13 cellular contexts compared by ENCODE assay signal in the genomic region with DNA sequence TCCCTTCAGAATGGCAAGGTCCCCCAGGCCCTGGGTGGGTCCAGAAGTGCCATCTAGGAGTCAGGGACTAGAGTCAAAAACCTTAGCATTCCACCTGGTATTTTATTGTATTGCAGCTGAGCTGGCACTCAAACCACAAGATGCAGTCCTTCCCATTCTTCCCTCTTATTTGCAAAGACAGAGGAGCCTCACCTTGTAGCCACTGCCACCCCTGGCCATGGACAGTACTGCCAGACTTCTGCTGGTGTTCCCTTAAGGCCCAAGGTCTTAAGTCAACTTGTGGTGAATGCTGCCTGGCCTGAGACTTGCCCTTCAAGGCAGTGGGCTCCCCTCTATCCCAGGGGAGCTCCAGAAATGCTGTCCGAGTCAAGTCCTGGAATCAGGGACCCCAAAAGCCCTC. TPM values are rescaled to one million over a fixed set of nuclear protein-coding genes. Genes with fewer than 3 reads are reported as not detected.
A peak's percentile ranks its signal among the peaks of the same experiment; 100 is the strongest.
DNase-seq lines count a peak whose midpoint lies in the region; ATAC-seq and TF ChIP-seq lines count a peak whose summit lies in the region.
"Had no signal": no experiment of that assay in that cellular context is flagged by ENCODE, and none has a peak within 500 bp of the region (broad histone marks: within the 10 kb centered on the region; RNA-seq: fewer than 3 reads in every experiment).

No MANE protein-coding gene starts in this region.

- H3K27ac Mint-ChIP-seq in natural killer cell = no peak overlapping the region

- intact Hi-C loops in esophagus squamous epithelium (cut with DNase I) = loop anchor here (10.0 kb wide), 1 partner anchor 168 kb away; no protein-coding TSS in a partner anchor
- intact Hi-C loops in upper lobe of right lung (cut with DNase I) = no loop called here
- intact Hi-C loops in natural killer cell (cut with micrococcal nuclease) = no loop called here
- intact Hi-C loops in psoas muscle (cut with DNase I) = no loop called here

- WGBS in SK-N-SH (ENCODE audit: low lambda C conversion rate) = 43% methylated on average over 1 of the region's 1 CpG
- 100% methylated on average over 1 of the region's 1 CpG for WGBS in esophagus squamous epithelium, 2 donors
- 78 to 87% (median 83%) methylated on average over 1 of the region's 1 CpG for WGBS in psoas muscle, 3 donors

- POLR2A ChIA-PET in SK-N-SH (lab: Yijun Ruan, JAX) = no interaction called here

- no peaks in the 10 kb centered on the region for H3K79me2 ChIP-seq in SK-N-SH (ENCODE audit: insufficient read depth)
- H3K79me2 ChIP-seq in OCI-LY3 (ENCODE audit: low read length) = no peaks in the 10 kb centered on the region

- H3K36me3 Mint-ChIP-seq in natural killer cell = peaks cover 9% of the 10 kb centered on the region

- no peak overlapping the region for H3K4me3 Mint-ChIP-seq in natural killer cell

- H3F3A ChIP-seq in SK-N-SH (replicated peaks; ENCODE audit: insufficient read depth) = no peaks in the 10 kb centered on the region

- TF ChIP-seq RAD21 in SK-N-SH (IDR thresholded peaks at IDR 0.05; ENCODE audit: low read length) = no peak

- H3K4me3 ChIP-seq in SK-N-SH (ENCODE audit: low read depth in 2 of 2, low read length in 1 of 2) (no peak overlapping the region), OCI-LY3 (ENCODE audit: low read length) (no peak overlapping the region), esophagus squamous epithelium (no peak overlapping the region), upper lobe of right lung (no peak overlapping the region), psoas muscle (no peak overlapping the region)
- H3K4me3 ChIP-seq: ascending aorta, smooth muscle cell had no signal

- no peak overlapping the region for H3K9ac ChIP-seq in SK-N-SH
- no peak overlapping the region for H3K9ac ChIP-seq in OCI-LY3 (ENCODE audit: low read length)

- TF ChIP-seq CTCF in SK-N-SH (IDR thresholded peaks at IDR 0.05) (peak; percentile 11; the same call in 1 of the 2 replicates), OCI-LY3 (IDR thresholded peaks at IDR 0.05; ENCODE audit: low read depth, low read length) (0 out of 2 replicates have a peak, but pooled peaks have one; percentile 8), esophagus squamous epithelium (IDR thresholded peaks at IDR 0.05) (peak in 4 of 6 experiments; percentile 19 to 56 (median 27)), upper lobe of right lung (IDR thresholded peaks at IDR 0.05) (no peak), natural killer cell (IDR thresholded peaks at IDR 0.05) (no peak), psoas muscle (IDR thresholded peaks at IDR 0.05) (no peak)

- H3K4me1 ChIP-seq in SK-N-SH (ENCODE audit: control insufficient read depth in 1 of 2, insufficient read depth in 2 of 2, low read depth in 1 of 2, low read length in 1 of 2) = no peaks in the 10 kb centered on the region
- no peaks in the 10 kb centered on the region for H3K4me1 ChIP-seq in OCI-LY3 (ENCODE audit: low read length)
- peaks cover 0 to 9% (median 3%) of the 10 kb centered on the region in 3 donors for H3K4me1 ChIP-seq in esophagus squamous epithelium
- no peaks in the 10 kb centered on the region for H3K4me1 ChIP-seq in upper lobe of right lung
- no peaks in the 10 kb centered on the region for H3K4me1 ChIP-seq in psoas muscle
- H3K4me1 ChIP-seq: ascending aorta had no signal

- ATAC-seq in SK-N-SH treated with all-trans-retinoic acid at 6 μM for 48 hours (no peak), upper lobe of right lung (peak; percentile 42), natural killer cell (no peak), psoas muscle (no peak)

- H3K4me1 Mint-ChIP-seq in natural killer cell = peaks cover 0 to 16% of the 10 kb centered on the region in 2 donors

- no peak for DNase-seq in SK-N-SH
- no peak for DNase-seq in esophagus squamous epithelium (lab: John Stamatoyannopoulos, UW)
- DNase-seq in upper lobe of right lung = no peak
- no peak for DNase-seq in inferior parietal cortex (ENCODE audit: extremely low spot score)
- DNase-seq in natural killer cell = no peak
- no peak for DNase-seq in psoas muscle
- DNase-seq: foreskin melanocyte, NCI-H1092 had no signal

- H4K20me1 ChIP-seq in SK-N-SH (ENCODE audit: insufficient read depth) (no peaks in the 10 kb centered on the region), OCI-LY3 (ENCODE audit: insufficient read depth, low read length) (no peaks in the 10 kb centered on the region)

- H3K4me2 ChIP-seq in SK-N-SH (no peak overlapping the region), OCI-LY3 (ENCODE audit: low read length) (no peak overlapping the region)
- H3K4me2 ChIP-seq: smooth muscle cell had no signal

- H3K9me2 ChIP-seq in SK-N-SH = no peaks in the 10 kb centered on the region

- peaks cover 0 to 5% of the 10 kb centered on the region in 2 donors for H3K9me3 Mint-ChIP-seq in natural killer cell

- TF ChIP-seq EP300 in SK-N-SH (IDR thresholded peaks at IDR 0.05; ENCODE audit: borderline replicate concordance in 1 of 2, low read depth in 1 of 2, low read length in 1 of 2) = no peak

- H3K36me3 ChIP-seq in SK-N-SH (replicated peaks in 1 of 2; ENCODE audit: control insufficient read depth in 1 of 2, insufficient read depth in 2 of 2, low read length in 1 of 2) (no peaks in the 10 kb centered on the region), OCI-LY3 (replicated peaks; ENCODE audit: low read depth, low read length) (no peaks in the 10 kb centered on the region), esophagus squamous epithelium (peaks cover 0 to 4% (median 0%) of the 10 kb centered on the region in 3 donors), upper lobe of right lung (no peaks in the 10 kb centered on the region), psoas muscle (ENCODE audit: insufficient read depth in 1 of 2, low read depth in 1 of 2) (no peaks in the 10 kb centered on the region)
- H3K36me3 ChIP-seq: ascending aorta had no signal

- H2AFZ ChIP-seq in SK-N-SH (ENCODE audit: low read depth) (no peak overlapping the region), OCI-LY3 (ENCODE audit: low read depth, low read length) (no peak overlapping the region)

- no peaks in the 10 kb centered on the region for H3K27me3 ChIP-seq in SK-N-SH (ENCODE audit: insufficient read depth)
- no peaks in the 10 kb centered on the region for H3K27me3 ChIP-seq in OCI-LY3 (ENCODE audit: low read depth, low read length)
- H3K27me3 ChIP-seq in esophagus squamous epithelium = no peaks in the 10 kb centered on the region
- H3K27me3 ChIP-seq in upper lobe of right lung = no peaks in the 10 kb centered on the region
- no peaks in the 10 kb centered on the region for H3K27me3 ChIP-seq in psoas muscle (ENCODE audit: insufficient read depth in 3 of 3, low read length in 2 of 3)
- H3K27me3 ChIP-seq: ascending aorta had no signal

- H3K27ac ChIP-seq in SK-N-SH (ENCODE audit: low read depth in 2 of 2, low read length in 1 of 2) = no peak overlapping the region
- no peak overlapping the region for H3K27ac ChIP-seq in OCI-LY3 (ENCODE audit: low read length)
- H3K27ac ChIP-seq in esophagus squamous epithelium = no peak overlapping the region
- no peak overlapping the region for H3K27ac ChIP-seq in upper lobe of right lung
- no peak overlapping the region for H3K27ac ChIP-seq in psoas muscle
- H3K27ac ChIP-seq: ascending aorta had no signal

- CTCF ChIA-PET in SK-N-SH (lab: Yijun Ruan, JAX) = no interaction called here

- TF ChIP-seq POLR2A in esophagus squamous epithelium (IDR thresholded peaks at IDR 0.05) = no peak

- peaks cover 8 to 12% of the 10 kb centered on the region in 2 donors for H3K27me3 Mint-ChIP-seq in natural killer cell (ENCODE audit: low read depth in 2 of 2)

- H3K9me3 ChIP-seq in SK-N-SH (no peaks in the 10 kb centered on the region), OCI-LY3 (ENCODE audit: insufficient read depth, low read length) (no peaks in the 10 kb centered on the region), esophagus squamous epithelium (peaks cover 0 to 21% (median 17%) of the 10 kb centered on the region in 3 donors), upper lobe of right lung (no peaks in the 10 kb centered on the region), psoas muscle (no peaks in the 10 kb centered on the region)

TF ChIP-seq in SK-N-SH, 30 proteins besides CTCF, POLR2A, EP300 and RAD21:
- TF ChIP-seq FOSL2 (IDR thresholded peaks at IDR 0.05; ENCODE audit: borderline replicate concordance, low read depth) = no peak

TF ChIP-seq in SK-N-SH treated with all-trans-retinoic acid at 6 μM for 48 hours, 23 proteins besides CTCF, POLR2A, EP300 and RAD21 (continues in another document):
- TF ChIP-seq OSR1 (CRISPR knock-in tag; IDR thresholded peaks at IDR 0.05) (no peak), ZNF70 (CRISPR knock-in tag; IDR thresholded peaks at IDR 0.05) (no peak)

RNA-seq across cellular contexts. Expression of a gene that starts 6.9 kb away (rescaled TPM):
- polyA plus RNA-seq in SK-N-SH (2012; rRNA removed) (not detected in 2 replicates), psoas muscle (under 1 TPM in 1 of 3 donors, not detected in 2; 0.03 TPM)
- polyA plus RNA-seq in SK-N-SH (2012; cell fraction: cytosol; rRNA removed) = not detected in 2 replicates
- polyA plus RNA-seq in SK-N-SH (2012; cell fraction: nucleus; rRNA removed) = not detected in 2 replicates
- total RNA-seq in esophagus squamous epithelium (10 to 100 TPM; 12.4 to 45.0 (median 23.9) TPM), upper lobe of right lung (not detected), natural killer cell (not detected), psoas muscle (not detected)
- total RNA-seq: ascending aorta, mononuclear cell, smooth muscle cell had no signal
- polyA plus RNA-seq: smooth muscle cell had no signal

RNA-seq across cellular contexts. Expression of a gene that starts 25.7 kb away (rescaled TPM):
- polyA plus RNA-seq in SK-N-SH (2012; rRNA removed) = not detected in 2 replicates
- not detected in 2 replicates for polyA plus RNA-seq in SK-N-SH (2012; cell fraction: cytosol; rRNA removed)
- not detected in 2 replicates for polyA plus RNA-seq in SK-N-SH (2012; cell fraction: nucleus; rRNA removed)
- total RNA-seq in esophagus squamous epithelium = 1 to 10 TPM in 2 of 4 donors, under 1 TPM in 2; 0.13 to 1.7 (median 0.84) TPM
- total RNA-seq in upper lobe of right lung = not detected
- total RNA-seq in natural killer cell = not detected
- not detected for total RNA-seq in psoas muscle
- polyA plus RNA-seq in psoas muscle = not detected
- total RNA-seq: ascending aorta, mononuclear cell, smooth muscle cell had no signal
- polyA plus RNA-seq: smooth muscle cell had no signal

RNA-seq across cellular contexts. Expression of a gene that starts 28.6 kb away (rescaled TPM):
- polyA plus RNA-seq in SK-N-SH (2012; rRNA removed) (not detected in 2 replicates), psoas muscle (not detected)
- polyA plus RNA-seq in SK-N-SH (2012; cell fraction: cytosol; rRNA removed) = not detected in 2 replicates
- not detected in 2 replicates for polyA plus RNA-seq in SK-N-SH (2012; cell fraction: nucleus; rRNA removed)
- total RNA-seq in esophagus squamous epithelium (1 to 10 TPM in 2 of 4 donors, under 1 TPM in 2; 0.49 to 1.7 (median 1.2) TPM), upper lobe of right lung (not detected), natural killer cell (not detected), psoas muscle (not detected)
- total RNA-seq: ascending aorta, mononuclear cell, smooth muscle cell had no signal
- polyA plus RNA-seq: smooth muscle cell had no signal

RNA-seq across cellular contexts. Expression of a gene that starts 38.6 kb away (rescaled TPM):
- not detected in 2 replicates for polyA plus RNA-seq in SK-N-SH (2012; rRNA removed)
- not detected in 2 replicates for polyA plus RNA-seq in SK-N-SH (2012; cell fraction: cytosol; rRNA removed)
- not detected in 2 replicates for polyA plus RNA-seq in SK-N-SH (2012; cell fraction: nucleus; rRNA removed)
- total RNA-seq in esophagus squamous epithelium = 100 to 1,000 TPM in 1 of 4 donors, 10 to 100 TPM in 3; 28.1 to 145 (median 78.5) TPM
- total RNA-seq in upper lobe of right lung = not detected
- total RNA-seq in natural killer cell = not detected
- total RNA-seq in psoas muscle = not detected
- not detected for polyA plus RNA-seq in psoas muscle
- total RNA-seq: ascending aorta, mononuclear cell, smooth muscle cell had no signal
- polyA plus RNA-seq: smooth muscle cell had no signal

RNA-seq across cellular contexts. Expression of a gene that starts 49.6 kb away (rescaled TPM):
- polyA plus RNA-seq in SK-N-SH (2012; rRNA removed) (not detected in 2 replicates), psoas muscle (not detected)
- polyA plus RNA-seq in SK-N-SH (2012; cell fraction: cytosol; rRNA removed) = not detected in 2 replicates
- polyA plus RNA-seq in SK-N-SH (2012; cell fraction: nucleus; rRNA removed) = not detected in 2 replicates
- total RNA-seq in esophagus squamous epithelium (10 to 100 TPM; 30.8 to 67.1 (median 61.3) TPM), upper lobe of right lung (3.2 TPM), natural killer cell (not detected), psoas muscle (not detected)
- total RNA-seq: mononuclear cell had no signal
- polyA plus RNA-seq: smooth muscle cell had no signal

Comparison
In these comparisons a context has a peak if more than half of its experiments do, and no peak if none do; other contexts are left out.
1. CTCF ChIP-seq: peak in SK-N-SH (single experiment), OCI-LY3 (single experiment) and esophagus squamous epithelium (4 of 6); none in upper lobe of right lung (single experiment), natural killer cell (single experiment) and psoas muscle (single experiment).
2. RNA of a gene that starts 6.9 kb away (total RNA-seq): 12.4 to 45.0 TPM in esophagus squamous epithelium; not detected in upper lobe of right lung (single experiment), not detected in natural killer cell and not detected in psoas muscle; every median in the first group is over 10 times any median in the second.